28 cellular contexts compared by ENCODE assay signal in the genomic region with DNA sequence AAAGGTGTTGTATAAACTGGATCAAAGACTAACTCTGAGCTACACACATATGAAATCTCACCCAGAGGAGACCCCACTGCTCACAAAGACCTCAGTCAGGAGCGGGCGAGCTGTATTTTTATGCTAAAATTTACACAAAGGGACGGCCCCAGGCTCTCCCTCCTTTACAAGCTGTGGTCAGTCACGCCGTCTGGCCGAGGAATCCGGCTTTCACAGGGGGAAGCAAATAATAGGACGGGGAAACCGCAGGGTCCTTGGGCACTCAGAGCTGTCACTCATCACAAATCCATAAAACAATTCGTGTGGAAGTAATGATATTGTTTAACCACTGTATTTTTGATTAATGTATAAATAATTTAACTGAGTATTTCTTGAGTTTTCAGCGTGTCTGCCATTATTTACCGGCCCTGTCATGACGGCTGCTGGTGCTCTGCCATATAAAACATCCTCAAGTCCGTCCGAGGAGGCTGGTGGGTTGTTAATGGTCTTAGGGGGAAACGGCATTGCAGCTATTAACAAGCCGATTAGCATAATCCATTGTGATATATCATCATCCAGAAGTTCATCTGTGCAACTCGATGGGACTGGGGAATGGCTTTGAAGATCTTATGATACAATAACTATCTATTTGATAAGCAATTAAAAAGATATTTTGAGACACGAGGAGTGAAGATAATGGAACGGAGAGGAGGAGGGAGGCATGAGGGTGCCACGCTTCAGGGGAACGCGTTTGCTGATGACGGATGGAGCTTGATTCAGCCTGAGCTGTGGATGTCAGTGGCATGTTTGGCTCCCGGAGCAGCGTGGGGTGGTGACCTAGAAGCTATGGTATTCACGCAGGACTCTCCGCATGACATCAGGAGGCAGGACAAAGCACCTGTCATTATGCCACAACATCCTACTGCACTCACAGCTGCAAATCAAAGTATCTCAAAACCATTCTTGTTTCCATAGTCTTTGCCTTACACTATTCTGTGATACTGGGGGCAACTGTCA.
DNase-seq lines count a peak whose midpoint lies in the region; ATAC-seq and TF ChIP-seq lines count a peak whose summit lies in the region.
"Had no signal": no experiment of that assay in that cellular context is flagged by ENCODE, and none has a peak within 500 bp of the region (broad histone marks: within the 10 kb centered on the region; RNA-seq: fewer than 3 reads in every experiment).

No MANE protein-coding gene starts in this region.

- H3K4me2 ChIP-seq in neural progenitor cell = peak overlapping the region; percentile 71
- no peak overlapping the region for H3K4me2 ChIP-seq in OCI-LY7 (ENCODE audit: low read length)
- H3K4me2 ChIP-seq: KMS-11 had no signal

- H3K27me3 Mint-ChIP-seq in glutamatergic neuron (ENCODE audit: unreplicated experiment) = peaks cover 3% of the 10 kb centered on the region
- H3K27me3 Mint-ChIP-seq in neural progenitor cell (ENCODE audit: insufficient read depth, low read depth) = peaks cover 7% of the 10 kb centered on the region

- H3K36me3 Mint-ChIP-seq in glutamatergic neuron (ENCODE audit: unreplicated experiment) (no peaks in the 10 kb centered on the region), neural progenitor cell (no peaks in the 10 kb centered on the region)
- H3K36me3 Mint-ChIP-seq: T-cell had no signal

- no TSS peak for BruUV-seq in OCI-LY7 (replicated peaks; lab: Mats Ljungman, UMichigan)

- no peak for ATAC-seq in right cardiac atrium
- no peak for ATAC-seq in HG02973 (IDR thresholded peaks at IDR 0.05; ENCODE audit: unreplicated experiment)
- ATAC-seq: left cardiac atrium, T-cell had no signal

- peak overlapping the region; percentile 35; the same call in 1 of the 2 replicates for H3K4me3 ChIP-seq in HUES6 (ENCODE audit: low read depth, low read length)
- peak overlapping the region; percentile 24 for H3K4me3 ChIP-seq in neural progenitor cell
- H3K4me3 ChIP-seq in right cardiac atrium (ENCODE audit: low read length) = no peak overlapping the region
- H3K4me3 ChIP-seq in OCI-LY7 (ENCODE audit: low read depth, low read length, poor library complexity, severe bottlenecking) = no peak overlapping the region
- H3K4me3 ChIP-seq: cardiac muscle cell, ovary, right atrium auricular region, SJSA1, thoracic aorta had no signal

- H4K20me1 ChIP-seq in neural progenitor cell (ENCODE audit: low read depth) (no peaks in the 10 kb centered on the region), OCI-LY7 (ENCODE audit: insufficient read depth, low read length) (no peaks in the 10 kb centered on the region)

- H3K9me3 ChIP-seq in HUES6 (ENCODE audit: control insufficient read depth, insufficient read depth, low read depth, low read length) = no peaks in the 10 kb centered on the region
- H3K9me3 ChIP-seq in neural progenitor cell (ENCODE audit: low read depth) = no peaks in the 10 kb centered on the region
- no peaks in the 10 kb centered on the region for H3K9me3 ChIP-seq in right cardiac atrium (ENCODE audit: control insufficient read depth, low read length)
- no peaks in the 10 kb centered on the region for H3K9me3 ChIP-seq in OCI-LY7 (ENCODE audit: low read length)
- H3K9me3 ChIP-seq: ovary, right atrium auricular region, thoracic aorta had no signal

- H3K4me3 Mint-ChIP-seq in glutamatergic neuron (ENCODE audit: unreplicated experiment) (peak overlapping the region; percentile 21), neural progenitor cell (peak overlapping the region; percentile 44)
- H3K4me3 Mint-ChIP-seq: activated naive CD4-positive, alpha-beta T cell treated with anti-CD3 and anti-CD28 coated beads for 36 hours; dendritic cell treated with granulocyte-macrophage colony-stimulating factor and Interleukin-4, amounts not matched to agents 40 ng/mL and 50 ng/mL, for 4 days; HFFc6; memory B cell; T-cell had no signal

- CTCF ChIA-PET in OCI-LY7 (lab: Charles Lee; ENCODE audit: unreplicated experiment) = no interaction called here

- DNase-seq in ELF-1 (ENCODE audit: low read depth, low spot score) = peak; percentile 63
- no peak for DNase-seq in glutamatergic neuron
- peak; percentile 43 for DNase-seq in neural progenitor cell (ENCODE audit: low spot score)
- no peak for DNase-seq in nucleus accumbens (lab: John Stamatoyannopoulos, UW)
- DNase-seq in right cardiac atrium = no peak
- DNase-seq in OCI-LY7 (ENCODE audit: low spot score) = no peak
- DNase-seq: activated naive CD4-positive, alpha-beta T cell treated with anti-CD3 and anti-CD28 coated beads for 36 hours; activated T-cell treated with anti-CD3 and anti-CD28 coated beads, Interleukin-2, amount 50 U/mL, for 48 hours; aorta; C1 segment of cervical spinal cord; Calu3; DND-41; HFFc6; left cardiac atrium; NCI-H146; ovary; stimulated activated CD4-positive, alpha-beta T cell treated with anti-CD3 and anti-CD28 coated beads, Interleukin-4, amount 100 ng/mL, for 4 hours; stimulated activated naive CD4-positive, alpha-beta T cell; T-cell had no signal

- H3K79me2 ChIP-seq in neural progenitor cell (ENCODE audit: low read depth) (no peaks in the 10 kb centered on the region), OCI-LY7 (ENCODE audit: insufficient read depth, low read depth, low read length) (no peaks in the 10 kb centered on the region)

- WGBS in right cardiac atrium = 28% methylated on average over 28 of the region's 28 CpGs

- TF ChIP-seq CTCF in glutamatergic neuron (IDR thresholded peaks at IDR 0.05; ENCODE audit: partially characterized antibody, unreplicated experiment) (no peak), neural progenitor cell (IDR thresholded peaks at IDR 0.05) (no peak), OCI-LY7 (conservative IDR thresholded peaks at IDR 0.05; ENCODE audit: low read length) (no peak)

- H3K9me3 Mint-ChIP-seq in glutamatergic neuron (ENCODE audit: unreplicated experiment) (peaks cover 4% of the 10 kb centered on the region), neural progenitor cell (no peaks in the 10 kb centered on the region)
- H3K9me3 Mint-ChIP-seq: activated naive CD4-positive, alpha-beta T cell treated with anti-CD3 and anti-CD28 coated beads for 36 hours; dendritic cell treated with granulocyte-macrophage colony-stimulating factor and Interleukin-4, amounts not matched to agents 40 ng/mL and 50 ng/mL, for 4 days; HFFc6 had no signal

- no peaks in the 10 kb centered on the region for H3F3A ChIP-seq in neural progenitor cell (ENCODE audit: low read depth)

- H3K27ac Mint-ChIP-seq in glutamatergic neuron (ENCODE audit: unreplicated experiment) = peak overlapping the region; percentile 80
- no peak overlapping the region for H3K27ac Mint-ChIP-seq in neural progenitor cell
- H3K27ac Mint-ChIP-seq: activated naive CD4-positive, alpha-beta T cell treated with anti-CD3 and anti-CD28 coated beads for 36 hours; dendritic cell treated with granulocyte-macrophage colony-stimulating factor and Interleukin-4, amounts not matched to agents 40 ng/mL and 50 ng/mL, for 4 days; HFFc6; memory B cell; T-cell had no signal

- no peaks in the 10 kb centered on the region for H3K9me2 ChIP-seq in OCI-LY7 (ENCODE audit: insufficient read depth, low read length)

- peaks cover 10% of the 10 kb centered on the region for H3K4me1 Mint-ChIP-seq in glutamatergic neuron (ENCODE audit: low read depth, unreplicated experiment)
- peaks cover 15% of the 10 kb centered on the region for H3K4me1 Mint-ChIP-seq in neural progenitor cell
- H3K4me1 Mint-ChIP-seq: memory B cell, T-cell had no signal

- H3K9ac ChIP-seq in HUES6 (ENCODE audit: low read length) (no peak overlapping the region), neural progenitor cell (no peak overlapping the region)
- H3K9ac ChIP-seq: KMS-11 had no signal

- peaks cover 8% of the 10 kb centered on the region for H3K4me1 ChIP-seq in HUES6 (ENCODE audit: control insufficient read depth, insufficient read depth, low read length)
- H3K4me1 ChIP-seq in neural progenitor cell = peaks cover 10% of the 10 kb centered on the region
- no peaks in the 10 kb centered on the region for H3K4me1 ChIP-seq in right cardiac atrium (ENCODE audit: control insufficient read depth, insufficient read depth, low read length)
- H3K4me1 ChIP-seq in OCI-LY7 (ENCODE audit: insufficient read depth, low read length, poor library complexity, severe bottlenecking) = no peaks in the 10 kb centered on the region
- H3K4me1 ChIP-seq: right atrium auricular region, SJSA1 had no signal

- H2AFZ ChIP-seq in neural progenitor cell (replicated peaks) (no peak overlapping the region), OCI-LY7 (ENCODE audit: low read length) (no peak overlapping the region)

- intact Hi-C loops in right cardiac atrium (cut with DNase I) = no loop called here
- intact Hi-C loops in OCI-LY7 (cut with micrococcal nuclease; ENCODE audit: unreplicated experiment) = no loop called here

- peaks cover 10% of the 10 kb centered on the region for H3K27me3 ChIP-seq in HUES6 (ENCODE audit: control insufficient read depth, insufficient read depth, low read length)
- peaks cover 13% of the 10 kb centered on the region for H3K27me3 ChIP-seq in neural progenitor cell
- H3K27me3 ChIP-seq in right cardiac atrium (ENCODE audit: control insufficient read depth, insufficient read depth) = no peaks in the 10 kb centered on the region
- H3K27me3 ChIP-seq: ovary, right atrium auricular region, SJSA1 had no signal

- H3K27ac ChIP-seq in HUES6 (ENCODE audit: low read depth, low read length) = no peak overlapping the region
- H3K27ac ChIP-seq in neural progenitor cell = no peak overlapping the region
- H3K27ac ChIP-seq in right cardiac atrium (ENCODE audit: low read length) = no peak overlapping the region
- no peak overlapping the region for H3K27ac ChIP-seq in OCI-LY7 (ENCODE audit: low read depth, low read length, poor library complexity, severe bottlenecking)
- H3K27ac ChIP-seq: cardiac muscle cell, KMS-11, ovary, right atrium auricular region, SJSA1, thoracic aorta had no signal

- POLR2A ChIA-PET in OCI-LY7 (lab: Charles Lee) = no interaction called here

- H3K36me3 ChIP-seq in HUES6 (ENCODE audit: control insufficient read depth, insufficient read depth, low read length) (no peaks in the 10 kb centered on the region), neural progenitor cell (no peaks in the 10 kb centered on the region), OCI-LY7 (ENCODE audit: insufficient read depth, low read length) (no peaks in the 10 kb centered on the region)
- H3K36me3 ChIP-seq: cardiac muscle cell, ovary, right atrium auricular region, SJSA1, thoracic aorta had no signal

Comparison
In these comparisons a context has a peak if more than half of its experiments do, and no peak if none do; other contexts are left out.
1. DNase-seq: peak in ELF-1 (single experiment) and neural progenitor cell (single experiment); none in glutamatergic neuron (single experiment), nucleus accumbens (0 of 56), right cardiac atrium (0 of 3) and OCI-LY7 (single experiment).
2. H3K4me3 ChIP-seq: peak in HUES6 (single experiment) and neural progenitor cell (single experiment); none in right cardiac atrium (single experiment) and OCI-LY7 (single experiment).